Comparison of ENCODE assay signal across 24 cellular contexts in genomic region chr5:2135833-2136232, GRCh38.
"Had no signal": no experiment of that assay in that cellular context is flagged by ENCODE, and none has a peak within 500 bp of the region (broad histone marks: within the 10 kb centered on the region; RNA-seq: fewer than 3 reads in every experiment).

No MANE protein-coding gene starts in this region.

- H3K36me3 Mint-ChIP-seq: activated naive CD8-positive, alpha-beta T cell; brain had no signal

- H3K27ac Mint-ChIP-seq: activated CD4-positive, alpha-beta memory T cell treated with anti-CD3 and anti-CD28 coated beads, Interleukin-2, amount 10 ng/mL, durations not matched to agents 7 days and 5 days; activated CD4-positive, alpha-beta T cell treated with anti-CD3 and anti-CD28 coated beads for 36 hours; activated naive CD4-positive, alpha-beta T cell treated with anti-CD3 and anti-CD28 coated beads for 36 hours; activated T-helper 17 cell treated with anti-CD3 and anti-CD28 coated beads, Interleukin-2, amount 50 U/mL, for 72 hours had no signal

- H3K36me3 ChIP-seq: SJCRH30 had no signal

- ATAC-seq: activated CD4-positive, alpha-beta T cell treated with anti-CD3 and anti-CD28 coated beads for 36 hours; activated T-helper 17 cell treated with anti-CD3 and anti-CD28 coated beads, Interleukin-2, amount 50 U/mL, for 72 hours; Panc1 had no signal

- DNase-seq: activated CD4-positive, alpha-beta memory T cell treated with anti-CD3 and anti-CD28 coated beads, Interleukin-2, amount 10 ng/mL, durations not matched to agents 7 days and 5 days; activated CD4-positive, alpha-beta T cell treated with anti-CD3 and anti-CD28 coated beads for 36 hours; activated CD4-positive, alpha-beta T cell treated with anti-CD3 and anti-CD28 coated beads, Interleukin-2, amount 50 U/mL, for 1 hour; activated CD4-positive, CD25-positive, alpha-beta regulatory T cell; activated gamma-delta T cell; activated naive CD4-positive, alpha-beta T cell treated with anti-CD3 and anti-CD28 coated beads for 36 hours; activated T-cell treated with anti-CD3 and anti-CD28 coated beads for 4 hours; activated T-cell treated with anti-CD3 and anti-CD28 coated beads, Interleukin-2, amount 50 U/mL, for 48 hours; NCI-H1048; NCI-H1417; NCI-H1930; NCI-H345; NCI-H510A; NCI-H526 treated with DMSO at 0.1 percent for 48 hours; NCI-H82; OCI-M1; Right ventricle myocardium superior; SJCRH30; SK-N-SH; T-helper 1 cell had no signal

- H3K9ac ChIP-seq: SK-N-SH had no signal

- H3K27me3 ChIP-seq: SJCRH30 had no signal

- H3K9me3 Mint-ChIP-seq: activated CD4-positive, alpha-beta memory T cell treated with anti-CD3 and anti-CD28 coated beads, Interleukin-2, amount 10 ng/mL, durations not matched to agents 7 days and 5 days; activated naive CD4-positive, alpha-beta T cell treated with anti-CD3 and anti-CD28 coated beads for 36 hours had no signal

- H3K4me3 Mint-ChIP-seq: activated CD4-positive, alpha-beta memory T cell treated with anti-CD3 and anti-CD28 coated beads, Interleukin-2, amount 10 ng/mL, durations not matched to agents 7 days and 5 days; activated CD4-positive, alpha-beta T cell treated with anti-CD3 and anti-CD28 coated beads for 36 hours; activated naive CD4-positive, alpha-beta T cell treated with anti-CD3 and anti-CD28 coated beads for 36 hours; activated naive CD8-positive, alpha-beta T cell; activated T-helper 17 cell treated with anti-CD3 and anti-CD28 coated beads, Interleukin-2, amount 50 U/mL, for 72 hours had no signal

- H3K27me3 Mint-ChIP-seq: activated CD4-positive, alpha-beta memory T cell treated with anti-CD3 and anti-CD28 coated beads, Interleukin-2, amount 10 ng/mL, durations not matched to agents 7 days and 5 days had no signal

- H3K4me1 ChIP-seq: SJCRH30 had no signal

- H3K4me1 Mint-ChIP-seq: activated CD4-positive, alpha-beta memory T cell treated with anti-CD3 and anti-CD28 coated beads, Interleukin-2, amount 10 ng/mL, durations not matched to agents 7 days and 5 days had no signal

- H3K9me3 ChIP-seq: SJCRH30, SK-N-SH had no signal

- H3K4me3 ChIP-seq: SJCRH30 had no signal
